8 cellular contexts compared by ENCODE assay signal in genomic region chr12:104219908-104220404, GRCh38. TPM values are rescaled to one million over a fixed set of nuclear protein-coding genes. Genes with fewer than 3 reads are reported as not detected.
A peak's percentile ranks its signal among the peaks of the same experiment; 100 is the strongest.
DNase-seq lines count a peak whose midpoint lies in the region; ATAC-seq and TF ChIP-seq lines count a peak whose summit lies in the region.

No MANE protein-coding gene starts in this region.

- peaks cover 4% of the 10 kb centered on the region for H3K9me3 Mint-ChIP-seq in activated CD8-positive, alpha-beta T cell treated with anti-CD3 and anti-CD28 coated beads for 36 hours

- DNase-seq in Daoy (ENCODE audit: low read depth) (peak; percentile 93), NCI-H69 (lab: John Stamatoyannopoulos, UW) (peak; percentile 97), epithelial cell of proximal tubule (ENCODE audit: low read depth) (peak; percentile 89), pulmonary artery endothelial cell (ENCODE audit: low read depth, low spot score) (peak; percentile 69), posterior cingulate gyrus (no peak), hippocampal formation (lab: John Stamatoyannopoulos, UW) (no peak)
- DNase-seq in activated CD8-positive, alpha-beta T cell treated with anti-CD3 and anti-CD28 coated beads for 36 hours = peak; percentile 83

- POLR2A ChIA-PET in activated CD8-positive, alpha-beta T cell treated with anti-CD3 and anti-CD28 coated beads for 36 hours (lab: Charles Lee) = interaction anchor here (0.6 to 9.3 kb wide), 6 partner anchors 13 to 83 kb away, joined by 3 to 118 read pairs (median 4); partner anchors contain the start of gene NFYB

- intact Hi-C loops in activated CD8-positive, alpha-beta T cell treated with anti-CD3 and anti-CD28 coated beads for 36 hours (cut with micrococcal nuclease) = loop anchor here (5.0 kb wide), 2 partner anchors 67 to 82 kb away; partner anchors contain the start of gene EID3
- intact Hi-C loops in posterior cingulate gyrus (cut with DNase I) = no loop called here

- H3K4me3 Mint-ChIP-seq in activated CD8-positive, alpha-beta T cell treated with anti-CD3 and anti-CD28 coated beads for 36 hours = no peak overlapping the region

- H3K27ac Mint-ChIP-seq in activated CD8-positive, alpha-beta T cell treated with anti-CD3 and anti-CD28 coated beads for 36 hours = peak overlapping the region; percentile 65

- no peak for TF ChIP-seq CTCF in activated CD8-positive, alpha-beta T cell treated with anti-CD3 and anti-CD28 coated beads for 36 hours (IDR thresholded peaks at IDR 0.05)
- no peak for TF ChIP-seq CTCF in epithelial cell of proximal tubule (conservative IDR thresholded peaks at IDR 0.05; ENCODE audit: low read depth, low read length)

- CTCF ChIA-PET in activated CD8-positive, alpha-beta T cell treated with anti-CD3 and anti-CD28 coated beads for 36 hours (lab: Charles Lee) = interaction anchor here (0.8 to 5.1 kb wide), 2 partner anchors 9 to 69 kb away, joined by 4 to 59 read pairs; no protein-coding TSS in a partner anchor

- peaks cover 10% of the 10 kb centered on the region for H3K27me3 Mint-ChIP-seq in activated CD8-positive, alpha-beta T cell treated with anti-CD3 and anti-CD28 coated beads for 36 hours

- ATAC-seq in activated CD8-positive, alpha-beta T cell treated with anti-CD3 and anti-CD28 coated beads for 36 hours = peak; percentile 75
- ATAC-seq in HG03045 (IDR thresholded peaks at IDR 0.05; ENCODE audit: unreplicated experiment) = no peak

- H3K4me1 Mint-ChIP-seq in activated CD8-positive, alpha-beta T cell treated with anti-CD3 and anti-CD28 coated beads for 36 hours (ENCODE audit: low read depth) = peaks cover 41% of the 10 kb centered on the region

- peaks cover 4% of the 10 kb centered on the region for H3K36me3 Mint-ChIP-seq in activated CD8-positive, alpha-beta T cell treated with anti-CD3 and anti-CD28 coated beads for 36 hours (ENCODE audit: low read depth)

- no peak overlapping the region for H3K4me3 ChIP-seq in epithelial cell of proximal tubule (ENCODE audit: low read depth, low read length)

RNA-seq across cellular contexts. Expression of gene TXNRD1, which starts 4.4 kb away (rescaled TPM):
- 265 and 275 TPM in 2 replicates for total RNA-seq in Daoy (2014; rRNA removed; shearing (Covaris generic))
- total RNA-seq in activated CD8-positive, alpha-beta T cell treated with anti-CD3 and anti-CD28 coated beads for 36 hours = 10 to 100 TPM; 87.9 to 89.0 TPM
- 268 and 307 TPM in 2 replicates for total RNA-seq in epithelial cell of proximal tubule
- 1,036 and 1,521 TPM in 2 replicates for total RNA-seq in pulmonary artery endothelial cell

Comparison
In these comparisons a context has a peak if more than half of its experiments do, and no peak if none do; other contexts are left out.
1. DNase-seq: peak in Daoy (single experiment), NCI-H69 (single experiment), activated CD8-positive, alpha-beta T cell treated with anti-CD3 and anti-CD28 coated beads for 36 hours (single experiment), epithelial cell of proximal tubule (single experiment) and pulmonary artery endothelial cell (single experiment); none in posterior cingulate gyrus (0 of 10) and hippocampal formation (0 of 2).